Comparison of ENCODE assay signal across 1 cellular context in the genomic region with DNA sequence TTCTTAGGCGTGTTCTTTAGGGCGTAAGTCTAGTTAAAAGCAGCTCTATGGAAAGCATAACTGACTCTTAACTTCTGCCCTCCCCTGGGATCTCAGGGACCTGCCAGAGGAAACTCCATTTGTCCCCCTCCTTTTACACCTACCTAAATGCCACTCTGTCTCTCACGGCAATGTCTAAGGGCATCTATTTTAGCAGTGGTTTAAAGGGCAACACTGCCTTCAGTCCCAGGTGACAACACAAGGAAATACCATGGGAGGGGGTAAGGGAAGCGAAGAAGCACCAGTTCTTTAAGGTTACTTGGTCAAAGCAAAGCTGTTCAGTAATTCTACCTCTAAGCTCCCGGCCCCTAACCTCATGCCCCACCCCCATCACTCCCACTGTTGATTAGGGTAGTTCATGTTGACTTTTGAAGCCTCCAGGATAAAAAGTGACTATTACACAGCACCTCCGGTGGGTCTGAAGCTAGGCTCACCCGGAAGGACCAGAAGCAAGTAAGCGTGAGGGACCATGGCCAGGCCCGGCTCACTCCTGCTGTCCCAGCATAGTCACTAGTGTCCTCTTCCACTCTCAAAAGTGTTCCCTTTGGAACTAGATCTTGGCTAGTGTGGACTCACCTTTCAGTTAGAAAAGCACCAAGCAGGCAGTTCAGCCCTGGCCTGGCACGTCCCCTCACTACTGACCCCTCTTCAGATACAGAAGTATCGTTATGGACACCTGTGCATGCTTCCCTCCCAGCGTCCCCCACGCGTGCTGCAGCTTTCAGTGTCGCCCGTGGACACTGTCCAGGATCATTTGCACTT.
TF ChIP-seq lines count a peak whose summit lies in the region.

No MANE protein-coding gene starts in this region.

TF ChIP-seq in endothelial cell of umbilical vein, 7 proteins besides CTCF, POLR2A, EP300 and RAD21 (continued from another document):
- TF ChIP-seq EZH2 (IDR thresholded peaks at IDR 0.05; ENCODE audit: borderline replicate concordance, low read depth, low read length, severe bottlenecking) (no peak), JUN (IDR thresholded peaks at IDR 0.05; ENCODE audit: borderline replicate concordance, insufficient read depth, insufficient read length, low read depth) (no peak), MYC (IDR thresholded peaks at IDR 0.05; ENCODE audit: low read depth, low read length) (no peak), GATA2 (IDR thresholded peaks at IDR 0.05; ENCODE audit: insufficient read depth, insufficient read length, low read depth, low read length) (no peak), FOS (IDR thresholded peaks at IDR 0.05; ENCODE audit: borderline replicate concordance, insufficient read depth, low read length) (no peak)
- TF ChIP-seq, protein P1, sequence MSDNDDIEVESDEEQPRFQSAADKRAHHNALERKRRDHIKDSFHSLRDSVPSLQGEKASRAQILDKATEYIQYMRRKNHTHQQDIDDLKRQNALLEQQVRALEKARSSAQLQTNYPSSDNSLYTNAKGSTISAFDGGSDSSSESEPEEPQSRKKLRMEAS (IDR thresholded peaks at IDR 0.05; ENCODE audit: insufficient read depth, insufficient read length), result no peak
